ENCODE assay signal across 2 cellular contexts in genomic region chr1:177877086-177877485, GRCh38.
TF ChIP-seq lines count a peak whose summit lies in the region.

No MANE protein-coding gene starts in this region.

TF ChIP-seq in HepG2, 621 proteins besides CTCF, POLR2A, EP300 and RAD21:
- TF ChIP-seq E2F1 (CRISPR knock-in tag; IDR thresholded peaks at IDR 0.05) (no peak), FOXA3 (CRISPR knock-in tag; IDR thresholded peaks at IDR 0.05) (no peak), ZNF644 (CRISPR knock-in tag; IDR thresholded peaks at IDR 0.05; ENCODE audit: low read depth) (no peak), SIX1 (CRISPR knock-in tag; IDR thresholded peaks at IDR 0.05; ENCODE audit: borderline replicate concordance) (no peak), NR3C1 (CRISPR knock-in tag; IDR thresholded peaks at IDR 0.05) (no peak), FLYWCH1 (CRISPR knock-in tag; IDR thresholded peaks at IDR 0.05) (no peak), ZNF30 (CRISPR knock-in tag; IDR thresholded peaks at IDR 0.05) (no peak), ZBTB7B (CRISPR knock-in tag; IDR thresholded peaks at IDR 0.05) (no peak), MZF1 (CRISPR knock-in tag; IDR thresholded peaks at IDR 0.05; ENCODE audit: borderline replicate concordance) (no peak), MEIS2 (CRISPR knock-in tag; IDR thresholded peaks at IDR 0.05) (no peak), ZNF326 (CRISPR knock-in tag; IDR thresholded peaks at IDR 0.05; ENCODE audit: borderline replicate concordance) (no peak), XRCC5 (optimal IDR thresholded peaks at IDR 0.05; ENCODE audit: low read length) (no peak), ADNP (CRISPR knock-in tag; IDR thresholded peaks at IDR 0.05) (no peak), MYPOP (CRISPR knock-in tag; IDR thresholded peaks at IDR 0.05) (no peak), PHF21A (CRISPR knock-in tag; IDR thresholded peaks at IDR 0.05) (no peak), FOXJ3 (CRISPR knock-in tag; IDR thresholded peaks at IDR 0.05; ENCODE audit: borderline replicate concordance) (no peak), DZIP1 (CRISPR knock-in tag; IDR thresholded peaks at IDR 0.05) (no peak), TSC22D2 (CRISPR knock-in tag; IDR thresholded peaks at IDR 0.05; ENCODE audit: borderline replicate concordance) (no peak), ZBTB21 (CRISPR knock-in tag; IDR thresholded peaks at IDR 0.05) (no peak)

TF ChIP-seq in H1, 55 proteins besides CTCF, POLR2A, EP300 and RAD21:
- TF ChIP-seq E2F6 (IDR thresholded peaks at IDR 0.05) (no peak), EGR1 (IDR thresholded peaks at IDR 0.05; ENCODE audit: borderline replicate concordance, low read depth, low read length) (no peak), ASH2L (IDR thresholded peaks at IDR 0.05; ENCODE audit: low read length) (no peak)
